In genomic region chr14:64558216-64558615, GRCh38 we compare ENCODE assay signal across 8 cellular contexts. TPM values are rescaled to one million over a fixed set of nuclear protein-coding genes. Genes with fewer than 3 reads are reported as not detected.
DNase-seq lines count a peak whose midpoint lies in the region; ATAC-seq, FAIRE-seq and TF ChIP-seq lines count a peak whose summit lies in the region.
"Not testable (repeated sequence)": the region's sequence is repeated elsewhere in the genome, so short reads cannot be mapped to it uniquely, and the experiment has no call there.
"Had no signal": no experiment of that assay in that cellular context is flagged by ENCODE, and none has a peak within 500 bp of the region (broad histone marks: within the 10 kb centered on the region; RNA-seq: fewer than 3 reads in every experiment).

No MANE protein-coding gene starts in this region.

- not testable (repeated sequence) for H3K4me3 ChIP-seq in HEK293 (ENCODE audit: low read depth, low read length); IMR-90 (ENCODE audit: insufficient read depth, low read depth, low read length); K562; endothelial cell of umbilical vein (replicated peaks in 1 of 3; ENCODE audit: insufficient read depth in 1 of 3, low read depth in 1 of 3, low read length in 3 of 3); trophoblast cell (ENCODE audit: low read depth, low read length)

- H4K8ac ChIP-seq in IMR-90 (ENCODE audit: low read depth in 2 of 2, low read length in 2 of 2); trophoblast cell (ENCODE audit: low read depth, low read length): not testable (repeated sequence)

- not testable (repeated sequence) for H3K27me3 ChIP-seq in IMR-90 (ENCODE audit: control insufficient read depth, insufficient read depth, low read length); endothelial cell of umbilical vein (ENCODE audit: control insufficient read depth in 2 of 2, insufficient read depth in 2 of 2, low read length in 2 of 2); trophoblast cell (ENCODE audit: insufficient read depth, low read length)
- H3K27me3 ChIP-seq in K562 (ENCODE audit: control insufficient read depth in 2 of 2, insufficient read depth in 2 of 2, low read length in 2 of 2), result peaks cover 3 to 20% of the 10 kb centered on the region in 2 experiments; a peak in 3 of 5 replicates

- H3K4me1 ChIP-seq in HEK293 (ENCODE audit: control insufficient read depth, insufficient read depth, low read length); IMR-90 (ENCODE audit: control insufficient read depth, insufficient read depth, low read length); K562 (replicated peaks in 1 of 2; ENCODE audit: control insufficient read depth in 2 of 2, insufficient read depth in 2 of 2, low read length in 2 of 2); endothelial cell of umbilical vein (ENCODE audit: control insufficient read depth, extremely low read depth, insufficient read depth, low read length); trophoblast cell (ENCODE audit: control insufficient read depth in 1 of 2, insufficient read depth in 2 of 2, low read length in 2 of 2): not testable (repeated sequence)

- H2AK9ac ChIP-seq in IMR-90 (replicated peaks; ENCODE audit: low read depth, low read length, poor library complexity), result not testable (repeated sequence)

- not testable (repeated sequence) for H2AFZ ChIP-seq in IMR-90 (replicated peaks; ENCODE audit: low read length, poor library complexity); K562 (ENCODE audit: low read depth, low read length); endothelial cell of umbilical vein (ENCODE audit: low read depth, low read length); trophoblast cell (ENCODE audit: insufficient read depth, low read length, poor library complexity)

- TF ChIP-seq EP300 in K562 (IDR thresholded peaks at IDR 0.05; ENCODE audit: low read length), result not testable (repeated sequence)

- H3K9me1 ChIP-seq in IMR-90 (ENCODE audit: insufficient read depth, low read length); K562 (ENCODE audit: control insufficient read depth, insufficient read depth, low read length); endothelial cell of umbilical vein (replicated peaks; ENCODE audit: control insufficient read depth, extremely low read depth, insufficient read depth, low read length): not testable (repeated sequence)

- not testable (repeated sequence) for H3K9me3 ChIP-seq in HEK293 (ENCODE audit: control insufficient read depth, insufficient read depth, low read depth, low read length); IMR-90 (ENCODE audit: control insufficient read depth, insufficient read depth, low read length); K562 (replicated peaks; ENCODE audit: control insufficient read depth, insufficient read depth, low read depth, low read length); endothelial cell of umbilical vein (replicated peaks; ENCODE audit: control insufficient read depth, insufficient read depth, low read length); trophoblast cell (ENCODE audit: insufficient read depth, low read depth, low read length)

- H3K56ac ChIP-seq in IMR-90 (ENCODE audit: extremely low read depth, insufficient read depth, low read length), result not testable (repeated sequence)

- FAIRE-seq in K562 (lab: Jason Lieb, UNC), result not testable (repeated sequence)
- FAIRE-seq in endothelial cell of umbilical vein (lab: Jason Lieb, UNC), result peak; percentile 21

- not testable (repeated sequence) for H3K79me2 ChIP-seq in K562 (ENCODE audit: control insufficient read depth, insufficient read depth, low read length); endothelial cell of umbilical vein (ENCODE audit: control insufficient read depth, insufficient read depth, low read length); trophoblast cell (ENCODE audit: control insufficient read depth, insufficient read depth, low read length, poor library complexity)

- H3K4ac ChIP-seq in IMR-90 (ENCODE audit: low read depth, low read length); trophoblast cell (ENCODE audit: low read depth, low read length): not testable (repeated sequence)

- H4K12ac ChIP-seq in trophoblast cell (ENCODE audit: low read depth, low read length), result not testable (repeated sequence)

- not testable (repeated sequence) for H3K4me2 ChIP-seq in IMR-90 (ENCODE audit: low read depth, low read length); K562 (ENCODE audit: insufficient read depth, low read length); endothelial cell of umbilical vein (ENCODE audit: insufficient read depth, low read length); trophoblast cell (ENCODE audit: low read length)

- not testable (repeated sequence) for TF ChIP-seq RAD21 in IMR-90 (IDR thresholded peaks at IDR 0.05; ENCODE audit: low read length); K562 (CRISPR knock-in tag; conservative IDR thresholded peaks at IDR 0.05 in 1 of 2, IDR thresholded peaks at IDR 0.05 in 1 of 2)

- H3K36me3 ChIP-seq in HEK293 (ENCODE audit: control insufficient read depth in 2 of 2, insufficient read depth in 1 of 2, low read length in 2 of 2); IMR-90 (ENCODE audit: control insufficient read depth, insufficient read depth, low read length); K562 (ENCODE audit: control insufficient read depth, insufficient read depth, low read length); endothelial cell of umbilical vein (ENCODE audit: control insufficient read depth in 2 of 2, extremely low read depth in 1 of 2, insufficient read depth in 2 of 2, low read length in 2 of 2); trophoblast cell (ENCODE audit: control insufficient read depth in 1 of 2, insufficient read depth in 2 of 2, low read length in 2 of 2): not testable (repeated sequence)

- H3K79me1 ChIP-seq in IMR-90 (ENCODE audit: low read depth in 1 of 2, low read length in 2 of 2), result not testable (repeated sequence)
- peaks cover 14% of the 10 kb centered on the region for H3K79me1 ChIP-seq in trophoblast cell (ENCODE audit: low read length)

- POLR2A ChIA-PET in HEK293 (lab: Yijun Ruan, JAX); IMR-90 (lab: Charles Lee; ENCODE audit: unreplicated experiment); K562 (lab: Yijun Ruan, JAX); endothelial cell of umbilical vein (lab: Charles Lee): not testable (repeated sequence)

- BruUV-seq in IMR-90 (replicated peaks; lab: Mats Ljungman, UMichigan); K562 (replicated peaks; lab: Mats Ljungman, UMichigan); endothelial cell of umbilical vein (replicated peaks; lab: Mats Ljungman, UMichigan): not testable (repeated sequence)

- H4K20me1 ChIP-seq in IMR-90 (ENCODE audit: insufficient read depth, low read length); K562 (replicated peaks; ENCODE audit: control insufficient read depth, insufficient read depth, low read length); endothelial cell of umbilical vein (replicated peaks; ENCODE audit: control insufficient read depth, extremely low read depth, insufficient read depth, low read length): not testable (repeated sequence)

- not testable (repeated sequence) for H4K91ac ChIP-seq in IMR-90 (ENCODE audit: insufficient read depth, low read depth, low read length)
- peak overlapping the region; percentile 29 for H4K91ac ChIP-seq in trophoblast cell (ENCODE audit: low read depth, low read length)

- H2BK5ac ChIP-seq in IMR-90 (ENCODE audit: low read depth, low read length, poor library complexity, severe bottlenecking); trophoblast cell (ENCODE audit: low read depth, low read length, poor library complexity): not testable (repeated sequence)

- not testable (repeated sequence) for TF ChIP-seq CTCF in HEK293 (tag by site-specific recombination; IDR thresholded peaks at IDR 0.05); IMR-90 (conservative IDR thresholded peaks at IDR 0.05; ENCODE audit: low read depth, low read length); K562 (IDR thresholded peaks at IDR 0.05 in 2 of 3, conservative IDR thresholded peaks at IDR 0.05 in 1 of 3; ENCODE audit: insufficient read depth in 2 of 3, low read depth in 1 of 3, low read length in 3 of 3); endothelial cell of umbilical vein (IDR thresholded peaks at IDR 0.05; ENCODE audit: extremely low read depth in 1 of 2, insufficient read depth in 1 of 2, low read depth in 1 of 2, low read length in 2 of 2)

- not testable (repeated sequence) for H3K27ac ChIP-seq in HEK293 (ENCODE audit: extremely low read depth, low read depth, low read length); IMR-90 (ENCODE audit: insufficient read depth, low read length); K562 (ENCODE audit: extremely low read depth, low read depth, low read length); endothelial cell of umbilical vein (ENCODE audit: insufficient read depth, low read depth, low read length); trophoblast cell (ENCODE audit: low read depth, low read length)

- H4K5ac ChIP-seq in IMR-90 (ENCODE audit: low read depth, low read length), result not testable (repeated sequence)

- not testable (repeated sequence) for H2BK15ac ChIP-seq in IMR-90 (ENCODE audit: low read depth, low read length)

- peak overlapping the region; percentile 25; the same call in 1 of the 2 replicates for H2BK120ac ChIP-seq in IMR-90 (ENCODE audit: low read depth, low read length)
- not testable (repeated sequence) for H2BK120ac ChIP-seq in trophoblast cell (ENCODE audit: insufficient read depth, low read length, poor library complexity)

- in situ Hi-C loops in IMR-90 (cut with MboI; ENCODE audit: low sequenced_read_pairs); K562 (cut with MboI): not testable (repeated sequence)

- TF ChIP-seq POLR2A in IMR-90 (IDR thresholded peaks at IDR 0.05; ENCODE audit: low read depth, low read length); K562 (conservative IDR thresholded peaks at IDR 0.05); endothelial cell of umbilical vein (IDR thresholded peaks at IDR 0.05; ENCODE audit: low read depth, low read length): not testable (repeated sequence)

- not testable (repeated sequence) for H3K14ac ChIP-seq in IMR-90 (replicated peaks; ENCODE audit: low read depth, low read length); trophoblast cell (ENCODE audit: low read length)

- not testable (repeated sequence) for H3K23ac ChIP-seq in IMR-90 (ENCODE audit: low read depth, low read length); trophoblast cell (ENCODE audit: low read length)

- CTCF ChIA-PET in HEK293 (lab: Yijun Ruan, JAX), result interaction anchor here (1.1 kb wide), 1 partner anchor 78 kb away, joined by 4 read pairs; no protein-coding TSS in a partner anchor
- CTCF ChIA-PET in IMR-90 (lab: Yijun Ruan, JAX), result interaction anchor here (0.8 kb wide), 1 partner anchor 11 kb away, joined by 3 read pairs; no protein-coding TSS in a partner anchor
- CTCF ChIA-PET in K562 (lab: Yijun Ruan, JAX; ENCODE audit: low intra/inter-chr PET ratio), result not testable (repeated sequence)
- CTCF ChIA-PET in endothelial cell of umbilical vein (lab: Charles Lee), result interaction anchor here (1.4 kb wide), 1 partner anchor 78 kb away, joined by 3 read pairs; no protein-coding TSS in a partner anchor

- 83% methylated on average over 1 of the region's 2 CpGs; no CpG with 5 or more reads in 1 of the 2 experiments for WGBS in IMR-90 (ENCODE audit: extremely low coverage in 2 of 2, insufficient read length in 1 of 2), 2 experiments
- WGBS in K562 (ENCODE audit: insufficient coverage, low coverage, missing lambda C conversion rate), result 0% methylated on average over 1 of the region's 2 CpGs
- WGBS in trophoblast cell (ENCODE audit: extremely low coverage, insufficient coverage, insufficient read length), result no CpG with 5 or more reads among the region's 2 CpGs

- dilution Hi-C loops in IMR-90 (cut with HindIII; ENCODE audit: low sequenced_read_pairs, unreplicated experiment); endothelial cell of umbilical vein (cut with MboI; ENCODE audit: extremely low pct_ligation_motif_present, low sequenced_read_pairs): not testable (repeated sequence)

- intact Hi-C loops in IMR-90 (cut with micrococcal nuclease); K562 (cut with micrococcal nuclease); endothelial cell of umbilical vein (cut with micrococcal nuclease): not testable (repeated sequence)

- peak overlapping the region; percentile 88 for H2BK12ac ChIP-seq in trophoblast cell (ENCODE audit: low read length)

- not testable (repeated sequence) for DNase-seq in IMR-90; K562 (ENCODE audit: extremely low read depth in 1 of 4, low spot score in 3 of 4); endothelial cell of umbilical vein (ENCODE audit: low read depth, low spot score); trophoblast cell

- not testable (repeated sequence) for ATAC-seq in IMR-90 (ENCODE audit: low read depth); K562

- H3K9ac ChIP-seq in IMR-90 (ENCODE audit: low read depth, low read length); K562 (ENCODE audit: insufficient read depth in 1 of 2, low read depth in 2 of 2, low read length in 2 of 2); endothelial cell of umbilical vein (replicated peaks; ENCODE audit: extremely low read depth, insufficient read depth, low read length); trophoblast cell (ENCODE audit: low read length): not testable (repeated sequence)

- H3K18ac ChIP-seq in IMR-90 (ENCODE audit: low read depth, low read length); trophoblast cell (ENCODE audit: low read length): not testable (repeated sequence)

- H2BK20ac ChIP-seq in IMR-90 (ENCODE audit: low read depth, low read length), result not testable (repeated sequence)

- H2AK5ac ChIP-seq in IMR-90 (ENCODE audit: low read depth, low read length); trophoblast cell (ENCODE audit: low read length): not testable (repeated sequence)

RNA-seq across cellular contexts. Expression of gene PPP1R36, which starts 8.5 kb away (rescaled TPM):
- total RNA-seq in IMR-90 (2012; rRNA removed) (0.28 and 0.54 TPM in 2 replicates), K562 (2014; rRNA removed) (not detected in 2 replicates), K562 (2014; rRNA removed; fragmentation: Illumina TruSeq; extraction: Trizol) (not detected in 2 replicates), K562 (2015; rRNA removed; fragmentation: Illumina TruSeq; extraction: Trizol) (0.29 TPM in 1 of 2 replicates, not detected in the other), K562 (2021) (not detected in 2 replicates), endothelial cell of umbilical vein (0.51 and 0.60 TPM in 2 replicates)
- polyA plus RNA-seq in IMR-90 (2012; rRNA removed) (0.15 and 0.19 TPM in 2 replicates), K562 (2011; rRNA removed) (not detected in 2 replicates), K562 (2014; fragmentation: Illumina TruSeq; extraction: Trizol) (not detected in 2 replicates), K562 (2014; fragmentation: Nextera tagmentation; extraction: Ambion mirVana) (not detected), K562 (2014; rRNA removed) (not detected in 2 replicates), endothelial cell of umbilical vein (0.28 TPM in 1 of 2 replicates, not detected in the other)
- polyA plus RNA-seq in IMR-90 (2012; cell fraction: cytosol; rRNA removed), result 0.08 TPM in 1 of 2 replicates, not detected in the other
- polyA plus RNA-seq in IMR-90 (2012; cell fraction: nucleus; rRNA removed; ENCODE audit: low replicate concordance), result 0.65 TPM in 1 of 2 replicates, not detected in the other
- total RNA-seq in K562 (2011; cell fraction: chromatin; rRNA removed; ENCODE audit: low replicate concordance), result not detected in 2 replicates
- not detected in 2 replicates for total RNA-seq in K562 (2011; cell fraction: nucleolus; rRNA removed)
- not detected in 2 replicates for total RNA-seq in K562 (2011; cell fraction: nucleoplasm; rRNA removed)
- not detected in 2 replicates for polyA plus RNA-seq in K562 (2011; cell fraction: cytosol; rRNA removed)
- polyA plus RNA-seq in K562 (2011; cell fraction: nucleus; rRNA removed), result not detected in 2 replicates
- polyA plus RNA-seq in K562 (2012), result not detected in 2 replicates
- not detected in 2 replicates for polyA minus RNA-seq in K562 (2011; rRNA and poly(A)+ RNA removed)
- polyA minus RNA-seq in K562 (2011; cell fraction: cytosol; rRNA and poly(A)+ RNA removed), result not detected in 2 replicates
- polyA minus RNA-seq in K562 (2011; cell fraction: nucleus; rRNA and poly(A)+ RNA removed), result not detected in 2 replicates
- 0.34 and 0.41 TPM in 2 replicates for polyA plus RNA-seq in endothelial cell of umbilical vein (2011; cell fraction: cytosol; rRNA removed)
- 0.28 and 0.61 TPM in 2 replicates for polyA plus RNA-seq in endothelial cell of umbilical vein (2011; cell fraction: nucleus; rRNA removed)
- polyA plus RNA-seq in endothelial cell of umbilical vein (2012), result 0.20 and 0.36 TPM in 2 replicates
- 1.4 TPM in 1 of 2 replicates, not detected in the other for polyA minus RNA-seq in endothelial cell of umbilical vein
- not detected for polyA minus RNA-seq in endothelial cell of umbilical vein (2011; cell fraction: cytosol; rRNA and poly(A)+ RNA removed)
- polyA minus RNA-seq in endothelial cell of umbilical vein (2011; cell fraction: nucleus; rRNA and poly(A)+ RNA removed), result not detected in 2 replicates
- polyA plus RNA-seq in trophoblast cell (2013), result 0.97 and 0.99 TPM in 2 replicates
- total RNA-seq: A172; B cell; CD4-positive, alpha-beta T cell had no signal

RNA-seq across cellular contexts. Expression of gene HSPA2, which starts 17.7 kb away (rescaled TPM):
- 18.9 and 19.7 TPM in 2 replicates for total RNA-seq in IMR-90 (2012; rRNA removed)
- 18.4 and 20.0 TPM in 2 replicates for polyA plus RNA-seq in IMR-90 (2012; rRNA removed)
- polyA plus RNA-seq in IMR-90 (2012; cell fraction: cytosol; rRNA removed), result 7.7 and 22.7 TPM in 2 replicates
- 11.5 and 11.7 TPM in 2 replicates for polyA plus RNA-seq in IMR-90 (2012; cell fraction: nucleus; rRNA removed; ENCODE audit: low replicate concordance)
- not detected in 2 replicates for total RNA-seq in K562 (2011; cell fraction: chromatin; rRNA removed; ENCODE audit: low replicate concordance)
- total RNA-seq in K562 (2011; cell fraction: nucleolus; rRNA removed), result not detected in 2 replicates
- not detected in 2 replicates for total RNA-seq in K562 (2011; cell fraction: nucleoplasm; rRNA removed)
- total RNA-seq in K562 (2014; rRNA removed), result not detected in 2 replicates
- not detected in 2 replicates for total RNA-seq in K562 (2014; rRNA removed; fragmentation: Illumina TruSeq; extraction: Trizol)
- total RNA-seq in K562 (2015; rRNA removed; fragmentation: Illumina TruSeq; extraction: Trizol), result not detected in 2 replicates
- 0.16 TPM in 1 of 2 replicates, not detected in the other for total RNA-seq in K562 (2021)
- not detected in 2 replicates for polyA plus RNA-seq in K562 (2011; rRNA removed)
- not detected in 2 replicates for polyA plus RNA-seq in K562 (2011; cell fraction: cytosol; rRNA removed)
- not detected in 2 replicates for polyA plus RNA-seq in K562 (2011; cell fraction: nucleus; rRNA removed)
- polyA plus RNA-seq in K562 (2012), result not detected in 2 replicates
- polyA plus RNA-seq in K562 (2014; fragmentation: Illumina TruSeq; extraction: Trizol), result not detected in 2 replicates
- polyA plus RNA-seq in K562 (2014; fragmentation: Nextera tagmentation; extraction: Ambion mirVana), result not detected
- polyA plus RNA-seq in K562 (2014; rRNA removed), result not detected in 2 replicates
- polyA minus RNA-seq in K562 (2011; rRNA and poly(A)+ RNA removed), result not detected in 2 replicates
- polyA minus RNA-seq in K562 (2011; cell fraction: cytosol; rRNA and poly(A)+ RNA removed), result not detected in 2 replicates
- not detected in 2 replicates for polyA minus RNA-seq in K562 (2011; cell fraction: nucleus; rRNA and poly(A)+ RNA removed)
- total RNA-seq in endothelial cell of umbilical vein, result 8.2 and 11.4 TPM in 2 replicates
- 5.3 and 5.6 TPM in 2 replicates for polyA plus RNA-seq in endothelial cell of umbilical vein
- polyA plus RNA-seq in endothelial cell of umbilical vein (2011; cell fraction: cytosol; rRNA removed), result 3.0 and 4.2 TPM in 2 replicates
- 3.0 and 3.6 TPM in 2 replicates for polyA plus RNA-seq in endothelial cell of umbilical vein (2011; cell fraction: nucleus; rRNA removed)
- 2.8 and 3.0 TPM in 2 replicates for polyA plus RNA-seq in endothelial cell of umbilical vein (2012)
- polyA minus RNA-seq in endothelial cell of umbilical vein, result 6.2 and 7.2 TPM in 2 replicates
- polyA minus RNA-seq in endothelial cell of umbilical vein (2011; cell fraction: cytosol; rRNA and poly(A)+ RNA removed), result 3.6 TPM
- polyA minus RNA-seq in endothelial cell of umbilical vein (2011; cell fraction: nucleus; rRNA and poly(A)+ RNA removed), result 2.5 and 6.3 TPM in 2 replicates
- 52.5 and 55.1 TPM in 2 replicates for polyA plus RNA-seq in trophoblast cell (2013)

RNA-seq across cellular contexts. Expression of gene ZBTB1, which starts 53.6 kb away (rescaled TPM):
- total RNA-seq in IMR-90 (2012; rRNA removed) (37.3 and 63.0 TPM in 2 replicates), K562 (2014; rRNA removed) (4.9 and 5.3 TPM in 2 replicates), K562 (2014; rRNA removed; fragmentation: Illumina TruSeq; extraction: Trizol) (9.9 and 10.1 TPM in 2 replicates), K562 (2015; rRNA removed; fragmentation: Illumina TruSeq; extraction: Trizol) (11.6 and 12.2 TPM in 2 replicates), K562 (2021) (8.1 and 9.4 TPM in 2 replicates), endothelial cell of umbilical vein (32.2 and 32.5 TPM in 2 replicates)
- polyA plus RNA-seq in IMR-90 (2012; rRNA removed) (13.6 and 19.0 TPM in 2 replicates), K562 (2011; rRNA removed) (16.5 and 17.7 TPM in 2 replicates), K562 (2014; fragmentation: Illumina TruSeq; extraction: Trizol) (7.2 and 8.1 TPM in 2 replicates), K562 (2014; fragmentation: Nextera tagmentation; extraction: Ambion mirVana) (1 to 10 TPM; 2.3 to 2.7 TPM), K562 (2014; rRNA removed) (9.0 and 10.3 TPM in 2 replicates), endothelial cell of umbilical vein (9.7 and 12.4 TPM in 2 replicates)
- 2.8 and 3.1 TPM in 2 replicates for polyA plus RNA-seq in IMR-90 (2012; cell fraction: cytosol; rRNA removed)
- polyA plus RNA-seq in IMR-90 (2012; cell fraction: nucleus; rRNA removed; ENCODE audit: low replicate concordance), result 4.5 and 27.9 TPM in 2 replicates
- 7.3 and 17.6 TPM in 2 replicates for total RNA-seq in K562 (2011; cell fraction: chromatin; rRNA removed; ENCODE audit: low replicate concordance)
- total RNA-seq in K562 (2011; cell fraction: nucleolus; rRNA removed), result 5.0 and 5.1 TPM in 2 replicates
- total RNA-seq in K562 (2011; cell fraction: nucleoplasm; rRNA removed), result 7.1 and 7.3 TPM in 2 replicates
- 4.7 and 10.0 TPM in 2 replicates for polyA plus RNA-seq in K562 (2011; cell fraction: cytosol; rRNA removed)
- polyA plus RNA-seq in K562 (2011; cell fraction: nucleus; rRNA removed), result 14.6 and 23.1 TPM in 2 replicates
- polyA plus RNA-seq in K562 (2012), result 8.0 and 12.8 TPM in 2 replicates
- polyA minus RNA-seq in K562 (2011; rRNA and poly(A)+ RNA removed), result 10.6 and 13.3 TPM in 2 replicates
- 6.1 and 7.3 TPM in 2 replicates for polyA minus RNA-seq in K562 (2011; cell fraction: cytosol; rRNA and poly(A)+ RNA removed)
- polyA minus RNA-seq in K562 (2011; cell fraction: nucleus; rRNA and poly(A)+ RNA removed), result 5.9 and 10.3 TPM in 2 replicates
- 12.4 and 13.8 TPM in 2 replicates for polyA plus RNA-seq in endothelial cell of umbilical vein (2011; cell fraction: cytosol; rRNA removed)
- polyA plus RNA-seq in endothelial cell of umbilical vein (2011; cell fraction: nucleus; rRNA removed), result 25.3 and 31.2 TPM in 2 replicates
- polyA plus RNA-seq in endothelial cell of umbilical vein (2012), result 16.9 and 21.7 TPM in 2 replicates
- polyA minus RNA-seq in endothelial cell of umbilical vein, result 30.9 and 37.8 TPM in 2 replicates
- 18.6 TPM for polyA minus RNA-seq in endothelial cell of umbilical vein (2011; cell fraction: cytosol; rRNA and poly(A)+ RNA removed)
- 35.3 and 47.6 TPM in 2 replicates for polyA minus RNA-seq in endothelial cell of umbilical vein (2011; cell fraction: nucleus; rRNA and poly(A)+ RNA removed)
- 38.0 and 39.2 TPM in 2 replicates for polyA plus RNA-seq in trophoblast cell (2013)

RNA-seq across cellular contexts. Expression of gene ZBTB25, which starts 54.6 kb away (rescaled TPM):
- 4.2 and 6.6 TPM in 2 replicates for total RNA-seq in IMR-90 (2012; rRNA removed)
- polyA plus RNA-seq in IMR-90 (2012; rRNA removed), result 4.2 and 4.4 TPM in 2 replicates
- polyA plus RNA-seq in IMR-90 (2012; cell fraction: cytosol; rRNA removed), result 0.94 and 1.2 TPM in 2 replicates
- polyA plus RNA-seq in IMR-90 (2012; cell fraction: nucleus; rRNA removed; ENCODE audit: low replicate concordance), result 5.3 and 16.5 TPM in 2 replicates
- 6.4 and 12.4 TPM in 2 replicates for total RNA-seq in K562 (2011; cell fraction: chromatin; rRNA removed; ENCODE audit: low replicate concordance)
- 2.8 and 3.9 TPM in 2 replicates for total RNA-seq in K562 (2011; cell fraction: nucleolus; rRNA removed)
- total RNA-seq in K562 (2011; cell fraction: nucleoplasm; rRNA removed), result 6.5 and 8.2 TPM in 2 replicates
- total RNA-seq in K562 (2014; rRNA removed), result 1.3 TPM in 2 replicates
- total RNA-seq in K562 (2014; rRNA removed; fragmentation: Illumina TruSeq; extraction: Trizol), result 2.5 and 3.3 TPM in 2 replicates
- 2.6 and 2.8 TPM in 2 replicates for total RNA-seq in K562 (2015; rRNA removed; fragmentation: Illumina TruSeq; extraction: Trizol)
- 2.5 and 2.6 TPM in 2 replicates for total RNA-seq in K562 (2021)
- 3.9 and 5.6 TPM in 2 replicates for polyA plus RNA-seq in K562 (2011; rRNA removed)
- polyA plus RNA-seq in K562 (2011; cell fraction: cytosol; rRNA removed), result 1.6 and 2.6 TPM in 2 replicates
- 7.0 and 8.0 TPM in 2 replicates for polyA plus RNA-seq in K562 (2011; cell fraction: nucleus; rRNA removed)
- polyA plus RNA-seq in K562 (2012), result 1.3 and 2.5 TPM in 2 replicates
- polyA plus RNA-seq in K562 (2014; fragmentation: Illumina TruSeq; extraction: Trizol), result 1.7 and 2.3 TPM in 2 replicates
- polyA plus RNA-seq in K562 (2014; fragmentation: Nextera tagmentation; extraction: Ambion mirVana), result under 1 TPM; 0.61 to 0.92 TPM
- 0.99 and 2.1 TPM in 2 replicates for polyA plus RNA-seq in K562 (2014; rRNA removed)
- polyA minus RNA-seq in K562 (2011; rRNA and poly(A)+ RNA removed), result 6.0 and 6.6 TPM in 2 replicates
- polyA minus RNA-seq in K562 (2011; cell fraction: cytosol; rRNA and poly(A)+ RNA removed), result 2.8 and 3.7 TPM in 2 replicates
- polyA minus RNA-seq in K562 (2011; cell fraction: nucleus; rRNA and poly(A)+ RNA removed), result 4.7 and 6.7 TPM in 2 replicates
- 6.4 and 7.7 TPM in 2 replicates for total RNA-seq in endothelial cell of umbilical vein
- polyA plus RNA-seq in endothelial cell of umbilical vein, result 3.2 and 3.7 TPM in 2 replicates
- polyA plus RNA-seq in endothelial cell of umbilical vein (2011; cell fraction: cytosol; rRNA removed), result 3.4 and 3.5 TPM in 2 replicates
- polyA plus RNA-seq in endothelial cell of umbilical vein (2011; cell fraction: nucleus; rRNA removed), result 8.1 and 9.7 TPM in 2 replicates
- 3.2 and 3.3 TPM in 2 replicates for polyA plus RNA-seq in endothelial cell of umbilical vein (2012)
- 8.1 and 9.8 TPM in 2 replicates for polyA minus RNA-seq in endothelial cell of umbilical vein
- 16.3 TPM for polyA minus RNA-seq in endothelial cell of umbilical vein (2011; cell fraction: cytosol; rRNA and poly(A)+ RNA removed)
- polyA minus RNA-seq in endothelial cell of umbilical vein (2011; cell fraction: nucleus; rRNA and poly(A)+ RNA removed), result 6.6 and 8.7 TPM in 2 replicates
- polyA plus RNA-seq in trophoblast cell (2013), result 9.0 and 9.1 TPM in 2 replicates
